Comparison of ENCODE assay signal across 1 cellular context in genomic region chr12:32765906-32766305, GRCh38.
TF ChIP-seq lines count a peak whose summit lies in the region.

No MANE protein-coding gene starts in this region.

TF ChIP-seq in HEK293, 187 proteins besides CTCF, POLR2A, EP300 and RAD21 (continued from another document):
- TF ChIP-seq TSHZ1 (tag by site-specific recombination; IDR thresholded peaks at IDR 0.05; ENCODE audit: borderline replicate concordance): no peak
